ENCODE assay signal across 26 cellular contexts in the genomic region with DNA sequence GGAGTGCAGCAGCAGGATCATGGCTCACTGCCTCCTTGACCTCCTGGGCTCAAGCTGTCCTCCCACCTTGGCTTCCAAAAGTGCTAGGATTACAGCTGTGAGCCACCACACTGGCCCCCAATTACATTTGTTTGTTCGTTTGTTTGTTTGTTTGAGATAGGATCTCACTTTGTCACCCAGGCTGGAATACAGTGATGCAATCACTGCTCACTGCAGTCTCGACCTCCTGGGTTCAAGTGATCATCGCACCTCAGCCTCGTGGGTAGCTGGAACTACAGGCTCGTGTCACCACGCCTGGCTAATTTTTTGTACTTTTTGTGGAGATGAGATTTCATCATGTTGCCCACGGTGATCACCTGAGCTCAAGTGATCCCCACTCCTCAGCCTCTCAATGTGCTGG. TPM values are rescaled to one million over a fixed set of nuclear protein-coding genes. Genes with fewer than 3 reads are reported as not detected.
"Had no signal": no experiment of that assay in that cellular context is flagged by ENCODE, and none has a peak within 500 bp of the region (broad histone marks: within the 10 kb centered on the region; RNA-seq: fewer than 3 reads in every experiment).

No MANE protein-coding gene starts in this region.

- H3K27me3 ChIP-seq: adrenal gland, body of pancreas, SJCRH30 had no signal

- H3K27ac Mint-ChIP-seq: activated CD8-positive, alpha-beta T cell treated with anti-CD3 and anti-CD28 coated beads, Interleukin-2, amount 10 ng/mL, durations not matched to agents 7 days and 5 days; activated naive CD4-positive, alpha-beta T cell treated with anti-CD3 and anti-CD28 coated beads, Interleukin-2, amount 10 ng/mL, durations not matched to agents 7 days and 5 days; activated naive CD8-positive, alpha-beta T cell treated with anti-CD3 and anti-CD28 coated beads, Interleukin-2, amount 10 ng/mL, durations not matched to agents 7 days and 5 days; activated T-helper 1 cell treated with anti-CD3 and anti-CD28 coated beads, Interleukin-12 subunit alpha, Interleukin-12 subunit beta, Interleukin-2, Interleukin-4 antibody, amounts not matched to agents 30 ng/mL and 10 ng/mL and 1 ng/mL, durations not matched to agents 14 hours and 24 hours and 36 hours had no signal

- H3K27ac ChIP-seq: adrenal gland, body of pancreas, SJCRH30 had no signal

- H3K4me2 ChIP-seq: SK-N-SH had no signal

- H3K4me3 Mint-ChIP-seq: activated CD8-positive, alpha-beta T cell treated with anti-CD3 and anti-CD28 coated beads, Interleukin-2, amount 10 ng/mL, durations not matched to agents 7 days and 5 days; activated naive CD4-positive, alpha-beta T cell treated with anti-CD3 and anti-CD28 coated beads, Interleukin-2, amount 10 ng/mL, durations not matched to agents 7 days and 5 days; activated naive CD8-positive, alpha-beta T cell treated with anti-CD3 and anti-CD28 coated beads, Interleukin-2, amount 10 ng/mL, durations not matched to agents 7 days and 5 days; activated T-helper 1 cell treated with anti-CD3 and anti-CD28 coated beads, Interleukin-12 subunit alpha, Interleukin-12 subunit beta, Interleukin-2, Interleukin-4 antibody, amounts not matched to agents 30 ng/mL and 10 ng/mL and 1 ng/mL, durations not matched to agents 14 hours and 24 hours and 36 hours; central memory CD8-positive, alpha-beta T cell had no signal

- H3K27me3 Mint-ChIP-seq: central memory CD8-positive, alpha-beta T cell had no signal

- H3K4me3 ChIP-seq: adrenal gland, body of pancreas, SJCRH30 had no signal

- ATAC-seq: activated CD8-positive, alpha-beta T cell treated with anti-CD3 and anti-CD28 coated beads, Interleukin-2, amount 10 ng/mL, durations not matched to agents 7 days and 5 days; body of pancreas had no signal

- H3K36me3 ChIP-seq: adrenal gland, SJCRH30 had no signal

- H3K9ac ChIP-seq: SK-N-SH had no signal

- DNase-seq: activated CD4-positive, alpha-beta T cell treated with anti-CD3 and anti-CD28 coated beads for 48 hours; activated CD4-positive, alpha-beta T cell treated with anti-CD3 and anti-CD28 coated beads, Interleukin-2, amount 50 U/mL, for 4 hours; activated CD4-positive, CD25-positive, alpha-beta regulatory T cell treated with anti-CD3 and anti-CD28 coated beads, Interleukin-2, amount 50 U/mL, for 72 hours; activated CD8-positive, alpha-beta memory T cell treated with anti-CD3 and anti-CD28 coated beads, Interleukin-2, amount 50 U/mL, for 48 hours; activated CD8-positive, alpha-beta T cell treated with anti-CD3 and anti-CD28 coated beads, Interleukin-2, amount 10 ng/mL, durations not matched to agents 7 days and 5 days; activated gamma-delta T cell; activated naive CD4-positive, alpha-beta T cell treated with anti-CD3 and anti-CD28 coated beads, Interleukin-2, amount 10 ng/mL, durations not matched to agents 7 days and 5 days; activated naive CD8-positive, alpha-beta T cell treated with anti-CD3 and anti-CD28 coated beads, Interleukin-2, amount 10 ng/mL, durations not matched to agents 7 days and 5 days; activated T-cell treated with anti-CD3 and anti-CD28 coated beads, Interleukin-2, amount 50 U/mL, for 1 hour; body of pancreas; Karpas-422; MM.1S; NCI-H1105; NCI-H1436; NCI-H1694 treated with DMSO at 0.1 percent for 48 hours; NCI-H2029 treated with DMSO at 0.1 percent for 48 hours; NCI-H345; NCI-H510A; NCI-H526 treated with DMSO at 0.1 percent for 48 hours; NCI-H82; Right ventricle myocardium superior; SJCRH30; SK-N-SH had no signal

- H3K9me3 ChIP-seq: adrenal gland, body of pancreas, SJCRH30, SK-N-SH had no signal

- H3K9me3 Mint-ChIP-seq: activated naive CD4-positive, alpha-beta T cell treated with anti-CD3 and anti-CD28 coated beads, Interleukin-2, amount 10 ng/mL, durations not matched to agents 7 days and 5 days; activated naive CD8-positive, alpha-beta T cell treated with anti-CD3 and anti-CD28 coated beads, Interleukin-2, amount 10 ng/mL, durations not matched to agents 7 days and 5 days; activated T-helper 1 cell treated with anti-CD3 and anti-CD28 coated beads, Interleukin-12 subunit alpha, Interleukin-12 subunit beta, Interleukin-2, Interleukin-4 antibody, amounts not matched to agents 30 ng/mL and 10 ng/mL and 1 ng/mL, durations not matched to agents 14 hours and 24 hours and 36 hours; central memory CD8-positive, alpha-beta T cell had no signal

RNA-seq across cellular contexts. Expression of a gene that starts 16.3 kb away (rescaled TPM):
- total RNA-seq: Right ventricle myocardium superior, SJCRH30 had no signal
